ENCODE assay signal across 14 cellular contexts in the genomic region with DNA sequence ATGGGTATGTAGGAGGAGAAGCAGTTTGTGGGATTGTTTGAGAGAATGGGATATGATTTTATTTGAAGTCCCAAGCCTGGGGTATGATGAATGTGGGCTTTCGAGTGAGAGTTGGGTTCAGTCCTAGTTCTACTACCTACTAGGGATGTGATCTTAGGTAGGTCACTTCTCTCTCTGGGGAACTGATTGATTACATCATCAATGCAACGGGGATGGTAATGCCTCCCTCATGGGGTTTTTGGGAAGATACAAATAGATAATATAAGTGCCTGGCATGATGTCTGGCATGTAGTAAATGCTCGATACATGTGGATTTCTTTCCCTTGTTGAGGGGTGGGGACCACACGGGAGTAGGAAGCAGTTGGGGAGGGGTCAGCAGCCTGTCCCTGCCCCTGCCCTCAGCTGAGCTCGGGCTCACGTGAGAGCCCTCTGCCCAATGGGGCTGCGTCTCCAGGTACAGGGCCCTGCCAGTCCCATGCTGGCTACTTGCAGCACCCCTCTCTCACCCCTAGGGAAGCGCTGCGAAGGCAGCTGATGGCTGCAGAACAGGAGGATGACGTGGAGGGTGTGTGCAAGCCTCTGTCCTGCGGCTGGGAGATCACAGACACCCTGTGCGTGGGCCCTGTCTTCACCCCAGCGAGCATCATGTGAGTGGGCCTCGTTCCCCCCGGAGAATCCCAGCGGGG. TPM values are rescaled to one million over a fixed set of nuclear protein-coding genes. Genes with fewer than 3 reads are reported as not detected.
DNase-seq lines count a peak whose midpoint lies in the region; ATAC-seq, FAIRE-seq and TF ChIP-seq lines count a peak whose summit lies in the region.
"Had no signal": no experiment of that assay in that cellular context is flagged by ENCODE, and none has a peak within 500 bp of the region (broad histone marks: within the 10 kb centered on the region; RNA-seq: fewer than 3 reads in every experiment).

No MANE protein-coding gene starts in this region.

- H3K36me3 ChIP-seq in K562 (ENCODE audit: control insufficient read depth, insufficient read depth, low read length): no peaks in the 10 kb centered on the region
- no peaks in the 10 kb centered on the region for H3K36me3 ChIP-seq in prostate gland
- H3K36me3 ChIP-seq in CD4-positive, alpha-beta memory T cell (ENCODE audit: insufficient read depth, low read length): no peaks in the 10 kb centered on the region
- H3K36me3 ChIP-seq: thoracic aorta had no signal

- no peaks in the 10 kb centered on the region for H3K9me1 ChIP-seq in K562 (ENCODE audit: control insufficient read depth, insufficient read depth, low read length)

- TF ChIP-seq RAD21 in K562 (CRISPR knock-in tag; conservative IDR thresholded peaks at IDR 0.05 in 1 of 2, IDR thresholded peaks at IDR 0.05 in 1 of 2): no peak

- no peaks in the 10 kb centered on the region for H3K79me2 ChIP-seq in K562 (ENCODE audit: control insufficient read depth, insufficient read depth, low read length)

- H3K27ac Mint-ChIP-seq in HFFc6 (no peak overlapping the region), neural crest cell (ENCODE audit: unreplicated experiment) (peak overlapping the region; percentile 71)
- H3K27ac Mint-ChIP-seq in CD4-positive, alpha-beta memory T cell: no peak overlapping the region
- H3K27ac Mint-ChIP-seq: activated naive CD8-positive, alpha-beta T cell had no signal

- ATAC-seq in K562 (peak; percentile 75), HG03457 (IDR thresholded peaks at IDR 0.05; ENCODE audit: unreplicated experiment) (no peak)
- ATAC-seq: naive thymus-derived CD8-positive, alpha-beta T cell had no signal

- H3K4me3 Mint-ChIP-seq in HFFc6: no peak overlapping the region
- no peak overlapping the region for H3K4me3 Mint-ChIP-seq in neural crest cell
- H3K4me3 Mint-ChIP-seq in CD4-positive, alpha-beta memory T cell: no peak overlapping the region
- H3K4me3 Mint-ChIP-seq: activated naive CD8-positive, alpha-beta T cell; naive thymus-derived CD8-positive, alpha-beta T cell had no signal

- peaks cover 6% of the 10 kb centered on the region; the same call in 1 of the 2 replicates for H3K36me3 Mint-ChIP-seq in HFFc6 (ENCODE audit: low read depth)
- H3K36me3 Mint-ChIP-seq in neural crest cell (ENCODE audit: low read depth): no peaks in the 10 kb centered on the region
- H3K36me3 Mint-ChIP-seq in CD4-positive, alpha-beta memory T cell: peaks cover 0 to 3% of the 10 kb centered on the region in 2 donors
- H3K36me3 Mint-ChIP-seq: activated naive CD8-positive, alpha-beta T cell had no signal

- DNase-seq in GM12892 (ENCODE audit: insufficient read length): peak; percentile 74
- no peak for DNase-seq in HFFc6
- DNase-seq in K562 (ENCODE audit: extremely low read depth in 1 of 4, low spot score in 3 of 4): no peak
- no peak for DNase-seq in neural crest cell (ENCODE audit: low read depth, low spot score)
- DNase-seq in prostate gland (ENCODE audit: low spot score): no peak
- no peak for DNase-seq in AG08396 (ENCODE audit: low spot score)
- no peak for DNase-seq in CD4-positive, alpha-beta memory T cell
- DNase-seq: naive thymus-derived CD8-positive, alpha-beta T cell; small intestine had no signal

- H3K27me3 Mint-ChIP-seq in HFFc6 (ENCODE audit: insufficient read depth) (no peaks in the 10 kb centered on the region; the same call in 1 of the 2 replicates), neural crest cell (ENCODE audit: low read depth) (no peaks in the 10 kb centered on the region)
- H3K27me3 Mint-ChIP-seq in CD4-positive, alpha-beta memory T cell: no peaks in the 10 kb centered on the region
- H3K27me3 Mint-ChIP-seq: activated naive CD8-positive, alpha-beta T cell; naive thymus-derived CD8-positive, alpha-beta T cell had no signal

- BruUV-seq in K562 (replicated peaks; lab: Mats Ljungman, UMichigan): no TSS peak

- no peak overlapping the region for H3K4me2 ChIP-seq in K562 (ENCODE audit: insufficient read depth, low read length)
- H3K4me2 ChIP-seq: KMS-11 had no signal

- H3K4me1 ChIP-seq in K562 (replicated peaks in 1 of 2; ENCODE audit: control insufficient read depth in 2 of 2, insufficient read depth in 2 of 2, low read length in 2 of 2): peaks cover 0 to 5% of the 10 kb centered on the region in 2 experiments; a peak in 1 of 5 replicates
- no peaks in the 10 kb centered on the region for H3K4me1 ChIP-seq in prostate gland (replicated peaks)
- no peaks in the 10 kb centered on the region for H3K4me1 ChIP-seq in CD4-positive, alpha-beta memory T cell (ENCODE audit: insufficient read depth, low read length)
- H3K4me1 ChIP-seq: Caco-2 had no signal

- H3K4me1 Mint-ChIP-seq in HFFc6 (ENCODE audit: low read depth): no peaks in the 10 kb centered on the region
- H3K4me1 Mint-ChIP-seq in neural crest cell: peaks cover 9% of the 10 kb centered on the region
- no peaks in the 10 kb centered on the region for H3K4me1 Mint-ChIP-seq in CD4-positive, alpha-beta memory T cell

- FAIRE-seq in GM12892 (lab: Jason Lieb, UNC) (peak; percentile 95), K562 (lab: Jason Lieb, UNC) (no peak)
- FAIRE-seq: small intestine had no signal

- H3K9me3 ChIP-seq in K562 (replicated peaks; ENCODE audit: control insufficient read depth, insufficient read depth, low read depth, low read length): no peaks in the 10 kb centered on the region
- no peaks in the 10 kb centered on the region for H3K9me3 ChIP-seq in prostate gland
- no peaks in the 10 kb centered on the region for H3K9me3 ChIP-seq in CD4-positive, alpha-beta memory T cell (ENCODE audit: control insufficient read depth in 1 of 2, low read length in 2 of 2)
- H3K9me3 ChIP-seq: Caco-2, thoracic aorta had no signal

- H3K27ac ChIP-seq in K562 (ENCODE audit: extremely low read depth, low read depth, low read length) (no peak overlapping the region), prostate gland (no peak overlapping the region)
- no peak overlapping the region for H3K27ac ChIP-seq in CD4-positive, alpha-beta memory T cell (ENCODE audit: low read depth, low read length)
- H3K27ac ChIP-seq: KMS-11, thoracic aorta had no signal

- peak overlapping the region in 1 of 2 experiments; percentile 4; a peak in 1 of 4 replicates for H3K9ac ChIP-seq in K562 (ENCODE audit: insufficient read depth in 1 of 2, low read depth in 2 of 2, low read length in 2 of 2)
- H3K9ac ChIP-seq: KMS-11 had no signal

- H3K4me3 ChIP-seq in K562 (no peak overlapping the region), prostate gland (no peak overlapping the region)
- H3K4me3 ChIP-seq in CD4-positive, alpha-beta memory T cell (ENCODE audit: low read length in 2 of 2): no peak overlapping the region
- H3K4me3 ChIP-seq: thoracic aorta had no signal

- no peaks in the 10 kb centered on the region; the same call in 1 of the 2 replicates for H4K20me1 ChIP-seq in K562 (replicated peaks; ENCODE audit: control insufficient read depth, insufficient read depth, low read length)

- POLR2A ChIA-PET in K562 (lab: Yijun Ruan, JAX): no interaction called here
- POLR2A ChIA-PET in CD4-positive, alpha-beta memory T cell (lab: Charles Lee; ENCODE audit: partially characterized antibody): no interaction called here

- peaks cover 26 to 54% of the 10 kb centered on the region in 2 experiments; a peak in 4 of 5 replicates for H3K27me3 ChIP-seq in K562 (ENCODE audit: control insufficient read depth in 2 of 2, insufficient read depth in 2 of 2, low read length in 2 of 2)
- H3K27me3 ChIP-seq in prostate gland (replicated peaks; ENCODE audit: insufficient read depth): no peaks in the 10 kb centered on the region
- H3K27me3 ChIP-seq in CD4-positive, alpha-beta memory T cell (ENCODE audit: insufficient read depth, low read length): no peaks in the 10 kb centered on the region

- intact Hi-C loops in K562 (cut with micrococcal nuclease) (no loop called here), prostate gland (cut with DNase I) (loop anchor here (10.0 kb wide), 1 partner anchor 345 kb away; no protein-coding TSS in a partner anchor)
- intact Hi-C loops in CD4-positive, alpha-beta memory T cell (cut with micrococcal nuclease): no loop called here

- TF ChIP-seq CTCF in HFFc6 (IDR thresholded peaks at IDR 0.05): peak; percentile 44
- 0 out of 6 replicates have a peak, but pooled peaks of 1 of the 3 experiments have one; percentile 20 for TF ChIP-seq CTCF in K562 (IDR thresholded peaks at IDR 0.05 in 2 of 3, conservative IDR thresholded peaks at IDR 0.05 in 1 of 3; ENCODE audit: insufficient read depth in 2 of 3, low read depth in 1 of 3, low read length in 3 of 3)
- no peak for TF ChIP-seq CTCF in neural crest cell (conservative IDR thresholded peaks at IDR 0.05)
- no peak for TF ChIP-seq CTCF in prostate gland (IDR thresholded peaks at IDR 0.05)

- in situ Hi-C loops in K562 (cut with MboI): no loop called here

- CTCF ChIA-PET in K562 (lab: Yijun Ruan, JAX; ENCODE audit: low intra/inter-chr PET ratio): interaction anchor here (0.6 kb wide), 1 partner anchor 41 kb away, joined by 4 read pairs; no protein-coding TSS in a partner anchor
- CTCF ChIA-PET in CD4-positive, alpha-beta memory T cell (lab: Charles Lee; ENCODE audit: partially characterized antibody): no interaction called here

- H3K9me3 Mint-ChIP-seq in HFFc6: no peaks in the 10 kb centered on the region
- no peaks in the 10 kb centered on the region for H3K9me3 Mint-ChIP-seq in neural crest cell
- no peaks in the 10 kb centered on the region for H3K9me3 Mint-ChIP-seq in CD4-positive, alpha-beta memory T cell
- H3K9me3 Mint-ChIP-seq: naive thymus-derived CD8-positive, alpha-beta T cell had no signal

- WGBS in K562 (ENCODE audit: insufficient coverage, low coverage, missing lambda C conversion rate): under 1% methylated on average over 16 of the region's 16 CpGs
- 61% methylated on average over 11 of the region's 16 CpGs for WGBS in prostate gland

- no peak; the same call in 1 of the 2 replicates for TF ChIP-seq POLR2A in GM12892 (IDR thresholded peaks at IDR 0.05; ENCODE audit: low read depth, low read length)
- TF ChIP-seq POLR2A in K562 (conservative IDR thresholded peaks at IDR 0.05): no peak
- TF ChIP-seq POLR2A in prostate gland (IDR thresholded peaks at IDR 0.05): no peak

- no peak for TF ChIP-seq EP300 in K562 (IDR thresholded peaks at IDR 0.05; ENCODE audit: low read length)

- no peak overlapping the region for H2AFZ ChIP-seq in K562 (ENCODE audit: low read depth, low read length)

RNA-seq across cellular contexts. Expression of a gene that starts 38.7 kb away (rescaled TPM):
- polyA plus RNA-seq in GM12892 (2012; ENCODE audit: missing spikeins): 0.42 TPM
- 1 to 10 TPM; 2.4 to 3.7 (median 3.1) TPM for total RNA-seq in HFFc6 (2021; fragmentation: NEBNext Ultra II Directional; extraction: Animal tissue kit (Norgen Biotek cat#: 25700))
- total RNA-seq in K562 (2011; cell fraction: chromatin; rRNA removed; ENCODE audit: low replicate concordance): 3.5 and 3.7 TPM in 2 replicates
- total RNA-seq in K562 (2011; cell fraction: nucleolus; rRNA removed): 2.2 and 6.7 TPM in 2 replicates
- total RNA-seq in K562 (2011; cell fraction: nucleoplasm; rRNA removed): 1.5 and 3.9 TPM in 2 replicates
- 0.61 and 0.91 TPM in 2 replicates for total RNA-seq in K562 (2014; rRNA removed)
- 0.18 and 0.57 TPM in 2 replicates for total RNA-seq in K562 (2014; rRNA removed; fragmentation: Illumina TruSeq; extraction: Trizol)
- total RNA-seq in K562 (2015; rRNA removed; fragmentation: Illumina TruSeq; extraction: Trizol): 0.14 and 0.23 TPM in 2 replicates
- total RNA-seq in K562 (2021): 0.36 and 0.42 TPM in 2 replicates
- 0.41 and 0.68 TPM in 2 replicates for polyA plus RNA-seq in K562 (2011; rRNA removed)
- polyA plus RNA-seq in K562 (2011; cell fraction: cytosol; rRNA removed): 0.41 and 0.57 TPM in 2 replicates
- polyA plus RNA-seq in K562 (2011; cell fraction: nucleus; rRNA removed): 1.8 and 1.9 TPM in 2 replicates
- polyA plus RNA-seq in K562 (2012): 0.65 and 1.1 TPM in 2 replicates
- 0.06 and 0.82 TPM in 2 replicates for polyA plus RNA-seq in K562 (2014; fragmentation: Illumina TruSeq; extraction: Trizol)
- polyA plus RNA-seq in K562 (2014; fragmentation: Nextera tagmentation; extraction: Ambion mirVana): not detected
- 0.22 and 0.56 TPM in 2 replicates for polyA plus RNA-seq in K562 (2014; rRNA removed)
- 0.39 and 0.77 TPM in 2 replicates for polyA minus RNA-seq in K562 (2011; rRNA and poly(A)+ RNA removed)
- polyA minus RNA-seq in K562 (2011; cell fraction: cytosol; rRNA and poly(A)+ RNA removed): not detected in 2 replicates
- polyA minus RNA-seq in K562 (2011; cell fraction: nucleus; rRNA and poly(A)+ RNA removed): 1.2 and 2.2 TPM in 2 replicates
- total RNA-seq in neural crest cell: 8.1 and 9.7 TPM in 2 replicates
- total RNA-seq in prostate gland: 10 to 100 TPM in 1 of 2 donors, 1 to 10 TPM in 1; 5.6 to 16.0 TPM
- total RNA-seq in CD4-positive, alpha-beta memory T cell: 1 to 10 TPM; 6.9 to 8.0 TPM
- polyA plus RNA-seq in CD4-positive, alpha-beta memory T cell: 1 to 10 TPM; 5.4 to 6.7 TPM
